Comparison of ENCODE assay signal across 8 cellular contexts in genomic region chr19:15332311-15332996, GRCh38. TPM values are rescaled to one million over a fixed set of nuclear protein-coding genes. Genes with fewer than 3 reads are reported as not detected.
A peak's percentile ranks its signal among the peaks of the same experiment; 100 is the strongest.
DNase-seq lines count a peak whose midpoint lies in the region; ATAC-seq and TF ChIP-seq lines count a peak whose summit lies in the region.

TSS of gene BRD4 (minus strand) at chr19:15332539. CDS start at chr19:15273099, 59,440 bp downstream.

- POLR2A ChIA-PET in AG04450 (lab: Yijun Ruan, JAX) (interaction anchor here (0.5 to 1.0 kb wide), 5 partner anchors 15 to 1529 kb away, joined by 3 to 8 read pairs (median 5); partner anchors contain the start of gene AKAP8), Panc1 (lab: Charles Lee) (no interaction called here)

- peak within 1 kb of the TSS; percentile 93 for H3K9ac ChIP-seq in fibroblast of lung (ENCODE audit: insufficient read depth, low read length)

- H3K27me3 ChIP-seq in AG04450 (ENCODE audit: control insufficient read depth, insufficient read depth, low read length) = no peaks in the 10 kb centered on the region
- H3K27me3 ChIP-seq in Panc1 (ENCODE audit: control insufficient read depth, insufficient read depth, low read length) = no peaks in the 10 kb centered on the region
- no peaks in the 10 kb centered on the region for H3K27me3 ChIP-seq in fibroblast of lung (ENCODE audit: control insufficient read depth, insufficient read depth, low read length)

- H3K9me3 Mint-ChIP-seq in activated T-helper 1 cell treated with anti-CD3 and anti-CD28 coated beads, Interleukin-12 subunit alpha, Interleukin-12 subunit beta, Interleukin-2, Interleukin-4 antibody, amounts not matched to agents 30 ng/mL and 10 ng/mL and 1 ng/mL, durations not matched to agents 14 hours and 24 hours and 36 hours = no peaks in the 10 kb centered on the region
- H3K9me3 Mint-ChIP-seq in natural killer cell = no peaks in the 10 kb centered on the region

- H3K4me1 Mint-ChIP-seq in activated T-helper 1 cell treated with anti-CD3 and anti-CD28 coated beads, Interleukin-12 subunit alpha, Interleukin-12 subunit beta, Interleukin-2, Interleukin-4 antibody, amounts not matched to agents 30 ng/mL and 10 ng/mL and 1 ng/mL, durations not matched to agents 14 hours and 24 hours and 36 hours (ENCODE audit: low read depth) = peaks cover 35% of the 10 kb centered on the region
- peaks cover 42 to 43% of the 10 kb centered on the region in 2 donors for H3K4me1 Mint-ChIP-seq in natural killer cell

- H3K27ac Mint-ChIP-seq in activated T-helper 1 cell treated with anti-CD3 and anti-CD28 coated beads, Interleukin-12 subunit alpha, Interleukin-12 subunit beta, Interleukin-2, Interleukin-4 antibody, amounts not matched to agents 30 ng/mL and 10 ng/mL and 1 ng/mL, durations not matched to agents 14 hours and 24 hours and 36 hours = peak within 1 kb of the TSS; percentile 98
- peak within 1 kb of the TSS; percentile 94 to 97 for H3K27ac Mint-ChIP-seq in natural killer cell

- in situ Hi-C loops in Panc1 (cut with HindIII; ENCODE audit: low pct_unique_long_range_greater_than_20kb, low sequenced_read_pairs) = no loop called here

- H3K9me3 ChIP-seq in AG04450 (ENCODE audit: control insufficient read depth, insufficient read depth, low read length) (no peaks in the 10 kb centered on the region; the same call in 1 of the 2 replicates), Panc1 (ENCODE audit: control insufficient read depth, insufficient read depth, low read depth, low read length) (no peaks in the 10 kb centered on the region), fibroblast of lung (ENCODE audit: control insufficient read depth, insufficient read depth, low read depth, low read length) (no peaks in the 10 kb centered on the region)

- H3K27me3 Mint-ChIP-seq in activated T-helper 1 cell treated with anti-CD3 and anti-CD28 coated beads, Interleukin-12 subunit alpha, Interleukin-12 subunit beta, Interleukin-2, Interleukin-4 antibody, amounts not matched to agents 30 ng/mL and 10 ng/mL and 1 ng/mL, durations not matched to agents 14 hours and 24 hours and 36 hours (ENCODE audit: insufficient read depth) = no peaks in the 10 kb centered on the region
- no peaks in the 10 kb centered on the region for H3K27me3 Mint-ChIP-seq in natural killer cell (ENCODE audit: low read depth in 2 of 2)

- TF ChIP-seq CTCF in AG04450 (IDR thresholded peaks at IDR 0.05; ENCODE audit: low read depth, low read length) (no peak), Panc1 (IDR thresholded peaks at IDR 0.05) (no peak), fibroblast of lung (conservative IDR thresholded peaks at IDR 0.05 in 1 of 2, IDR thresholded peaks at IDR 0.05 in 1 of 2; ENCODE audit: low read depth in 1 of 2, low read length in 2 of 2) (no peak), natural killer cell (IDR thresholded peaks at IDR 0.05) (no peak)

- CTCF ChIA-PET in AG04450 (lab: Charles Lee) = interaction anchor here (0.6 kb wide), 1 partner anchor 181 kb away, joined by 3 read pairs; no protein-coding TSS in a partner anchor
- CTCF ChIA-PET in Panc1 (lab: Charles Lee) = no interaction called here

- intact Hi-C loops in Panc1 (cut with micrococcal nuclease; ENCODE audit: unreplicated experiment) = no loop called here
- intact Hi-C loops in activated T-helper 1 cell treated with anti-CD3 and anti-CD28 coated beads, Interleukin-12 subunit alpha, Interleukin-12 subunit beta, Interleukin-2, Interleukin-4 antibody, amounts not matched to agents 30 ng/mL and 10 ng/mL and 1 ng/mL, durations not matched to agents 14 hours and 24 hours and 36 hours (cut with micrococcal nuclease) = no loop called here
- intact Hi-C loops in natural killer cell (cut with micrococcal nuclease) = no loop called here

- ATAC-seq in GM18907 (IDR thresholded peaks at IDR 0.05; ENCODE audit: unreplicated experiment) (peak; percentile 54), HG03442 (IDR thresholded peaks at IDR 0.05; ENCODE audit: unreplicated experiment) (peak; percentile 48), Panc1 (peak; percentile 86), natural killer cell (peak; percentile 47 to 76 (median 59))

- no peaks in the 10 kb centered on the region; the same call in 1 of the 2 replicates for H3K36me3 ChIP-seq in Panc1 (ENCODE audit: control insufficient read depth, insufficient read depth, low read length)
- no peaks in the 10 kb centered on the region for H3K36me3 ChIP-seq in fibroblast of lung (ENCODE audit: control insufficient read depth, insufficient read depth, low read length)

- peak within 1 kb of the TSS; percentile 93 for H3K27ac ChIP-seq in AG04450 (ENCODE audit: low read depth, low read length)
- H3K27ac ChIP-seq in Panc1 (ENCODE audit: low read length) = peak within 1 kb of the TSS; percentile 81
- peak within 1 kb of the TSS; percentile 94 for H3K27ac ChIP-seq in fibroblast of lung (ENCODE audit: insufficient read depth, low read length)

- no peak within 1 kb of the TSS for H2AFZ ChIP-seq in fibroblast of lung (ENCODE audit: low read length)

- H3K4me3 ChIP-seq in AG04450 (ENCODE audit: low read depth, low read length) = peak within 1 kb of the TSS; percentile 90
- H3K4me3 ChIP-seq in Panc1 (ENCODE audit: low read depth in 2 of 2, low read length in 2 of 2) = peak within 1 kb of the TSS; percentile 86 to 90
- H3K4me3 ChIP-seq in fibroblast of lung (replicated peaks in 1 of 4; ENCODE audit: control extremely low read depth in 1 of 4, insufficient read depth in 1 of 4, low read depth in 3 of 4, low read length in 4 of 4) = peak within 1 kb of the TSS; percentile 87 to 95 (median 90)

- DNase-seq in AG04450 (ENCODE audit: low read depth, low spot score) (no peak), Panc1 (ENCODE audit: low read depth, low spot score) (no peak), fibroblast of lung (ENCODE audit: low read depth in 2 of 2) (peak; percentile 41 to 54), natural killer cell (peak; percentile 78)
- DNase-seq in activated T-helper 1 cell treated with anti-CD3 and anti-CD28 coated beads, Interleukin-12 subunit alpha, Interleukin-12 subunit beta, Interleukin-2, Interleukin-4 antibody, amounts not matched to agents 30 ng/mL and 10 ng/mL and 1 ng/mL, durations not matched to agents 14 hours and 24 hours and 36 hours (ENCODE audit: low spot score) = peak; percentile 78
- peak; percentile 66 for DNase-seq in stimulated activated naive CD4-positive, alpha-beta T cell treated with Interleukin-2 at 50 U/mL for 16 hours (lab: John Stamatoyannopoulos, UW)

- H4K20me1 ChIP-seq in fibroblast of lung (ENCODE audit: control insufficient read depth, extremely low read depth, insufficient read depth, low read length) = peaks cover 2% of the 10 kb centered on the region

- TSS peak; percentile 83 for BruUV-seq in Panc1 (replicated peaks; lab: Mats Ljungman, UMichigan)

- peaks cover 15% of the 10 kb centered on the region for H3K4me1 ChIP-seq in Panc1 (ENCODE audit: control insufficient read depth, insufficient read depth, low read length)
- peaks cover 3% of the 10 kb centered on the region for H3K4me1 ChIP-seq in fibroblast of lung (ENCODE audit: control insufficient read depth, extremely low read depth, insufficient read depth, low read length)

- H3K4me3 Mint-ChIP-seq in activated T-helper 1 cell treated with anti-CD3 and anti-CD28 coated beads, Interleukin-12 subunit alpha, Interleukin-12 subunit beta, Interleukin-2, Interleukin-4 antibody, amounts not matched to agents 30 ng/mL and 10 ng/mL and 1 ng/mL, durations not matched to agents 14 hours and 24 hours and 36 hours = peak within 1 kb of the TSS; percentile 98
- peak within 1 kb of the TSS; percentile 98 for H3K4me3 Mint-ChIP-seq in natural killer cell

- H3K79me2 ChIP-seq in fibroblast of lung (ENCODE audit: control insufficient read depth, insufficient read depth, low read length) = peaks cover 51% of the 10 kb centered on the region

- peaks cover 8% of the 10 kb centered on the region for H3K36me3 Mint-ChIP-seq in activated T-helper 1 cell treated with anti-CD3 and anti-CD28 coated beads, Interleukin-12 subunit alpha, Interleukin-12 subunit beta, Interleukin-2, Interleukin-4 antibody, amounts not matched to agents 30 ng/mL and 10 ng/mL and 1 ng/mL, durations not matched to agents 14 hours and 24 hours and 36 hours (ENCODE audit: low read depth)
- H3K36me3 Mint-ChIP-seq in natural killer cell = no peaks in the 10 kb centered on the region

- H3K4me2 ChIP-seq in fibroblast of lung (ENCODE audit: extremely low read depth, insufficient read depth, low read length) = peak within 1 kb of the TSS; percentile 90

RNA-seq across cellular contexts. Expression of gene BRD4, which starts in this region (rescaled TPM):
- polyA plus RNA-seq in AG04450 (2011; rRNA removed) (7.8 and 11.5 TPM in 2 replicates), fibroblast of lung (9.9 and 13.3 TPM in 2 replicates)
- 29.6 and 47.3 TPM in 2 replicates for polyA minus RNA-seq in AG04450 (2011; rRNA and poly(A)+ RNA removed)
- total RNA-seq in Panc1 (2021; ENCODE audit: unreplicated experiment) (102 TPM), fibroblast of lung (9.8 and 20.1 TPM in 2 replicates), natural killer cell (100 to 1,000 TPM in 1 of 3 donors, 10 to 100 TPM in 2; 91.9 to 116 (median 98.3) TPM)
- polyA plus RNA-seq in Panc1 (2012; ENCODE audit: insufficient read length) = 75.9 TPM
- 122 and 129 TPM in 2 replicates for total RNA-seq in activated T-helper 1 cell treated with anti-CD3 and anti-CD28 coated beads, Interleukin-12 subunit alpha, Interleukin-12 subunit beta, Interleukin-2, Interleukin-4 antibody, amounts not matched to agents 30 ng/mL and 10 ng/mL and 1 ng/mL, durations not matched to agents 14 hours and 24 hours and 36 hours
- 47.8 and 58.5 TPM in 2 replicates for polyA plus RNA-seq in fibroblast of lung (2012)
- polyA minus RNA-seq in fibroblast of lung (ENCODE audit: low replicate concordance) = 186 and 192 TPM in 2 replicates

Comparison
In these comparisons a context has a peak if more than half of its experiments do, and no peak if none do; other contexts are left out.
1. DNase-seq: peak in activated T-helper 1 cell treated with anti-CD3 and anti-CD28 coated beads, Interleukin-12 subunit alpha, Interleukin-12 subunit beta, Interleukin-2, Interleukin-4 antibody, amounts not matched to agents 30 ng/mL and 10 ng/mL and 1 ng/mL, durations not matched to agents 14 hours and 24 hours and 36 hours (single experiment), fibroblast of lung (2 of 2), natural killer cell (single experiment) and stimulated activated naive CD4-positive, alpha-beta T cell treated with Interleukin-2 at 50 U/mL for 16 hours (single experiment); none in AG04450 (single experiment) and Panc1 (single experiment).
2. Peak in every context shown above with its lines, with median percentiles within 50 percentile points of each other: H3K27ac ChIP-seq, H3K4me3 ChIP-seq and ATAC-seq.